In the genomic region with DNA sequence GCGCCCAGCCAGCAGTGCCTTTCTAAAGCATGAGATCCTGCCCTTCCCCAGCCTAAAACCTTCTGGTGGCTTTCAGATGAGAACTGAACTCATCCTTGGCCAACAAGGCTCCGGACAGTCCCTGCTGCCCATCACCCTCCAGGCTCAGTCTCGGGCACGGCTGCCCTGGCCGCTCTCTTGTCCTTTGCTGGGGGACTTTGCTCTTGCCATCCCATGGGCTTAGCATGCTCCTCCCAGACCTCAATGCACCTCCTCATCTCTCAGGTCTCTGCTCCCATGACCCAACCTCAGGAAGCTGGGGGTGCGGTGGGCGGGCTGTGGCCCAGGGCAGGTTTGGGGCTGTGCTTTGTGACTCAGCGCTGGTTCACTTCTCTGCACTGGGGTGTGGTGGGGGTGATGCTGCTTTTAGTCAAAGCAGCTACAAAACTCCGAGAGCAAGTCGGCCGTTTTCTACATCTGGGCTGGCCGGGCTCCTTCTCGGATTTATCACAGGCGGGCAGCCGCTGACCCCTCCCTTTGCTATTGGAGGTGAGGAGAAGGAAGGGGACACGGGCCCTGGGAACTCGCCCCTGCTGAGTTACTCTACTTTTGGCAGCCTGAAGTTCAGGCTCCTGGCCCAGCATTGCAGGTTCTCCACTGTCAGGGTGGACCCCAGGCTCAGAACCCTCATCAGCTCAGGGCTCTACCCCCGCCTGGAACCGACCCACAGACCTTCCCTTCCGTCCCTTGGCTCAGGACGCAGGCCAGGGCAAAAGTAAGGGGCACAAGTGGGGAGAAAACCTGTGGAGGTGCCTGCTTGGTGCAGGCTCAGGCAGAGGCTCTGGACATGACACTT, we compare ENCODE assay signal across 8 cellular contexts.
DNase-seq lines count a peak whose midpoint lies in the region; ATAC-seq and TF ChIP-seq lines count a peak whose summit lies in the region.

No MANE protein-coding gene starts in this region.

- H3K4me3 ChIP-seq in epithelial cell of proximal tubule (ENCODE audit: low read depth, low read length) = peak overlapping the region; percentile 44

- peak overlapping the region; percentile 88 for H3K27ac Mint-ChIP-seq in activated CD4-positive, alpha-beta T cell treated with anti-CD3 and anti-CD28 coated beads, Interleukin-2, amount 10 ng/mL, durations not matched to agents 24 days and 14 days
- no peak overlapping the region for H3K27ac Mint-ChIP-seq in chondrocyte (ENCODE audit: unreplicated experiment)

- H3K4me1 Mint-ChIP-seq in activated CD4-positive, alpha-beta T cell treated with anti-CD3 and anti-CD28 coated beads, Interleukin-2, amount 10 ng/mL, durations not matched to agents 24 days and 14 days = peaks cover 59% of the 10 kb centered on the region
- peaks cover 12% of the 10 kb centered on the region for H3K4me1 Mint-ChIP-seq in chondrocyte (ENCODE audit: low read depth)

- peaks cover 27% of the 10 kb centered on the region for H3K27me3 Mint-ChIP-seq in activated CD4-positive, alpha-beta T cell treated with anti-CD3 and anti-CD28 coated beads, Interleukin-2, amount 10 ng/mL, durations not matched to agents 24 days and 14 days
- H3K27me3 Mint-ChIP-seq in chondrocyte (ENCODE audit: low read depth) = peaks cover 12% of the 10 kb centered on the region

- H3K36me3 Mint-ChIP-seq in activated CD4-positive, alpha-beta T cell treated with anti-CD3 and anti-CD28 coated beads, Interleukin-2, amount 10 ng/mL, durations not matched to agents 24 days and 14 days (ENCODE audit: low read depth) = no peaks in the 10 kb centered on the region
- no peaks in the 10 kb centered on the region for H3K36me3 Mint-ChIP-seq in chondrocyte (ENCODE audit: low read depth)

- DNase-seq in CD1c-positive myeloid dendritic cell (ENCODE audit: extremely low spot score) (peak; percentile 93), epithelial cell of proximal tubule (ENCODE audit: low read depth) (no peak), SKM-1 treated with dmso at 0.1 percent for 144 hours (lab: John Stamatoyannopoulos, UW; ENCODE audit: unreplicated experiment) (no peak), chondrocyte (ENCODE audit: low spot score) (no peak)
- peak; percentile 90 for DNase-seq in activated CD4-positive, alpha-beta T cell treated with anti-CD3 and anti-CD28 coated beads, Interleukin-2, amount 10 ng/mL, durations not matched to agents 24 days and 14 days
- peak; percentile 59 for DNase-seq in stimulated activated CD8-positive, alpha-beta memory T cell treated with anti-CD3 and anti-CD28 coated beads, Interleukin-15, amount 100 ng/mL, for 1 hour (ENCODE audit: low read depth)

- peak overlapping the region; percentile 56 for H3K4me3 Mint-ChIP-seq in activated CD4-positive, alpha-beta T cell treated with anti-CD3 and anti-CD28 coated beads, Interleukin-2, amount 10 ng/mL, durations not matched to agents 24 days and 14 days
- no peak overlapping the region for H3K4me3 Mint-ChIP-seq in chondrocyte (ENCODE audit: unreplicated experiment)

- no peaks in the 10 kb centered on the region for H3K9me3 Mint-ChIP-seq in activated CD4-positive, alpha-beta T cell treated with anti-CD3 and anti-CD28 coated beads, Interleukin-2, amount 10 ng/mL, durations not matched to agents 24 days and 14 days
- H3K9me3 Mint-ChIP-seq in chondrocyte (ENCODE audit: low read depth) = no peaks in the 10 kb centered on the region

- TF ChIP-seq CTCF in epithelial cell of proximal tubule (conservative IDR thresholded peaks at IDR 0.05; ENCODE audit: low read depth, low read length) = no peak
- TF ChIP-seq CTCF in chondrocyte (IDR thresholded peaks at IDR 0.05) = no peak

- ATAC-seq in HG03159 (IDR thresholded peaks at IDR 0.05; ENCODE audit: unreplicated experiment) (peak; percentile 9), HG02588 (IDR thresholded peaks at IDR 0.05; ENCODE audit: unreplicated experiment) (no peak)

- intact Hi-C loops in activated CD4-positive, alpha-beta T cell treated with anti-CD3 and anti-CD28 coated beads, Interleukin-2, amount 10 ng/mL, durations not matched to agents 24 days and 14 days (cut with micrococcal nuclease) = loop anchor here (1.0 to 5.0 kb wide), 8 partner anchors 30 to 330 kb away; partner anchors contain the start of genes CPSF3 and ITGB1BP1

Comparison
In these comparisons a context has a peak if more than half of its experiments do, and no peak if none do; other contexts are left out.
1. DNase-seq: peak in CD1c-positive myeloid dendritic cell (single experiment), activated CD4-positive, alpha-beta T cell treated with anti-CD3 and anti-CD28 coated beads, Interleukin-2, amount 10 ng/mL, durations not matched to agents 24 days and 14 days (single experiment) and stimulated activated CD8-positive, alpha-beta memory T cell treated with anti-CD3 and anti-CD28 coated beads, Interleukin-15, amount 100 ng/mL, for 1 hour (single experiment); none in epithelial cell of proximal tubule (single experiment), SKM-1 treated with dmso at 0.1 percent for 144 hours (single experiment) and chondrocyte (single experiment).